Comparison of ENCODE assay signal across 1 cellular context in genomic region chr5:43771611-43772031, GRCh38.
TF ChIP-seq lines count a peak whose summit lies in the region.

No MANE protein-coding gene starts in this region.

TF ChIP-seq in H1, 55 proteins besides CTCF, POLR2A, EP300 and RAD21 (continued from another document):
- TF ChIP-seq RFX5 (IDR thresholded peaks at IDR 0.05; ENCODE audit: borderline replicate concordance, low read depth, low read length) (no peak), CBX5 (IDR thresholded peaks at IDR 0.05; ENCODE audit: low read depth, low read length) (no peak), CBX8 (IDR thresholded peaks at IDR 0.05; ENCODE audit: borderline replicate concordance, low read depth, low read length) (no peak), CEBPB (IDR thresholded peaks at IDR 0.05; ENCODE audit: low read depth, low read length) (no peak)
- TF ChIP-seq, protein P1, sequence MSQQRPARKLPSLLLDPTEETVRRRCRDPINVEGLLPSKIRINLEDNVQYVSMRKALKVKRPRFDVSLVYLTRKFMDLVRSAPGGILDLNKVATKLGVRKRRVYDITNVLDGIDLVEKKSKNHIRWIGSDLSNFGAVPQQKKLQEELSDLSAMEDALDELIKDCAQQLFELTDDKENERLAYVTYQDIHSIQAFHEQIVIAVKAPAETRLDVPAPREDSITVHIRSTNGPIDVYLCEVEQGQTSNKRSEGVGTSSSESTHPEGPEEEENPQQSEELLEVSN (IDR thresholded peaks at IDR 0.05): no peak
